21 cellular contexts compared by ENCODE assay signal in the genomic region with DNA sequence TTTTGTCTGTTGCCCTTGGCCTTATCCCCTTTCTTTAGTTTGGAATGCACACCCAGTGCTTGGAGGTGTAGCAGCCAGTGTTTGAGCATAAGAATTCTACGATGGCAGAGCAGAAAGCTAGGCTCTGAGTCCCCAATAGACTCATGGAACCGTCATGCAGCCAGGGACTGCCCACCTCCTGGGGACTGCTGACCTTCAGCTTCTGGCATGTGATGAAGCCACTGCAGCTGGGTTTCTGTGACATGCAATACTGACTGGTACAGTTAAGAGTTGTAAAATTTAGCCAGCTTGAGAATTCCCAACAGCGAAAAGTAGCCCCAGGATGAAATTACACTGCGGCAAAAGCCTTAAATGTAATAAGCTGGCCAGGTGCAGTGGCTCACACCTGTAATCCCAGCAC. TPM values are rescaled to one million over a fixed set of nuclear protein-coding genes. Genes with fewer than 3 reads are reported as not detected.
DNase-seq lines count a peak whose midpoint lies in the region; ATAC-seq and TF ChIP-seq lines count a peak whose summit lies in the region.
"Had no signal": no experiment of that assay in that cellular context is flagged by ENCODE, and none has a peak within 500 bp of the region (broad histone marks: within the 10 kb centered on the region; RNA-seq: fewer than 3 reads in every experiment).

No MANE protein-coding gene starts in this region.

- H2BK120ac ChIP-seq in IMR-90 (ENCODE audit: low read depth, low read length): no peak overlapping the region

- 71% methylated on average over 4 of the region's 4 CpGs; no CpG with 5 or more reads in 1 of the 2 experiments for WGBS in IMR-90 (ENCODE audit: extremely low coverage in 2 of 2, insufficient read length in 1 of 2), 2 experiments
- WGBS in body of pancreas, 2 donors: 44 to 54% methylated on average over 4 of the region's 4 CpGs

- H4K20me1 ChIP-seq in IMR-90 (ENCODE audit: insufficient read depth, low read length): peaks cover 3% of the 10 kb centered on the region

- TF ChIP-seq CTCF in IMR-90 (conservative IDR thresholded peaks at IDR 0.05; ENCODE audit: low read depth, low read length) (no peak), body of pancreas (IDR thresholded peaks at IDR 0.05) (no peak)

- H3K36me3 ChIP-seq in IMR-90 (ENCODE audit: control insufficient read depth, insufficient read depth, low read length): no peaks in the 10 kb centered on the region
- no peaks in the 10 kb centered on the region for H3K36me3 ChIP-seq in body of pancreas (replicated peaks in 1 of 2; ENCODE audit: insufficient read depth in 1 of 2, low read depth in 2 of 2)
- H3K36me3 ChIP-seq: ascending aorta, vagina had no signal

- H3K4me3 ChIP-seq in IMR-90 (ENCODE audit: insufficient read depth, low read depth, low read length) (no peak overlapping the region), body of pancreas (no peak overlapping the region)
- H3K4me3 ChIP-seq: ascending aorta, vagina had no signal

- 0 out of 3 replicates have a peak overlapping the region, but pooled peaks have one; percentile 32 for H2BK15ac ChIP-seq in IMR-90 (ENCODE audit: low read depth, low read length)

- 0 out of 2 replicates have a peak overlapping the region, but pooled peaks have one; percentile 6 for H3K14ac ChIP-seq in IMR-90 (replicated peaks; ENCODE audit: low read depth, low read length)

- H3K18ac ChIP-seq in IMR-90 (ENCODE audit: low read depth, low read length): no peak overlapping the region

- H2AFZ ChIP-seq in IMR-90 (replicated peaks; ENCODE audit: low read length, poor library complexity): peak overlapping the region; percentile 60

- H3K27ac ChIP-seq in IMR-90 (ENCODE audit: insufficient read depth, low read length) (no peak overlapping the region), body of pancreas (peak overlapping the region in 1 of 4 donors; percentile 27)
- H3K27ac ChIP-seq: ascending aorta, foreskin keratinocyte, vagina had no signal

- no peak overlapping the region for H3K23ac ChIP-seq in IMR-90 (ENCODE audit: low read depth, low read length)

- H2AK9ac ChIP-seq in IMR-90 (replicated peaks; ENCODE audit: low read depth, low read length, poor library complexity): no peak overlapping the region

- intact Hi-C loops in IMR-90 (cut with micrococcal nuclease) (no loop called here), body of pancreas (cut with DNase I) (loop anchor here (5.0 to 10.0 kb wide), 2 partner anchors 49 to 54 kb away; no protein-coding TSS in a partner anchor)

- H3K4me2 ChIP-seq in IMR-90 (ENCODE audit: low read depth, low read length): no peak overlapping the region

- peaks cover 15% of the 10 kb centered on the region for H3K4me1 ChIP-seq in IMR-90 (ENCODE audit: control insufficient read depth, insufficient read depth, low read length)
- peaks cover 4% of the 10 kb centered on the region for H3K4me1 ChIP-seq in body of pancreas

- CTCF ChIA-PET in IMR-90 (lab: Yijun Ruan, JAX): interaction anchor here (1.5 kb wide), 1 partner anchor 8 kb away, joined by 5 read pairs; the partner anchor contains the start of gene MAP3K14

- POLR2A ChIA-PET in IMR-90 (lab: Charles Lee; ENCODE audit: unreplicated experiment): interaction anchor here (1.5 kb wide), 1 partner anchor 8 kb away, joined by 3 read pairs; no protein-coding TSS in a partner anchor

- no peak overlapping the region for H3K56ac ChIP-seq in IMR-90 (ENCODE audit: extremely low read depth, insufficient read depth, low read length)

- H3K9me3 ChIP-seq in IMR-90 (ENCODE audit: control insufficient read depth, insufficient read depth, low read length) (no peaks in the 10 kb centered on the region), body of pancreas (no peaks in the 10 kb centered on the region)
- H3K9me3 ChIP-seq: ascending aorta, vagina had no signal

- TF ChIP-seq POLR2A in IMR-90 (IDR thresholded peaks at IDR 0.05; ENCODE audit: low read depth, low read length) (no peak), body of pancreas (IDR thresholded peaks at IDR 0.05) (no peak)

- H2BK5ac ChIP-seq in IMR-90 (ENCODE audit: low read depth, low read length, poor library complexity, severe bottlenecking): no peak overlapping the region

- dilution Hi-C loops in IMR-90 (cut with HindIII; ENCODE audit: low sequenced_read_pairs, unreplicated experiment): no loop called here

- no peak overlapping the region for H2AK5ac ChIP-seq in IMR-90 (ENCODE audit: low read depth, low read length)

- H3K9ac ChIP-seq in IMR-90 (ENCODE audit: low read depth, low read length): no peak overlapping the region

- H3K4ac ChIP-seq in IMR-90 (ENCODE audit: low read depth, low read length): 0 out of 2 replicates have a peak overlapping the region, but pooled peaks have one; percentile 16

- no peak for ATAC-seq in IMR-90 (ENCODE audit: low read depth)
- peak; percentile 41 for ATAC-seq in body of pancreas
- ATAC-seq: activated CD8-positive, alpha-beta T cell treated with anti-CD3 and anti-CD28 coated beads for 36 hours; foreskin keratinocyte; naive thymus-derived CD4-positive, alpha-beta T cell; SK-N-SH treated with all-trans-retinoic acid at 6 μM for 48 hours had no signal

- no peak overlapping the region for H4K5ac ChIP-seq in IMR-90 (ENCODE audit: low read depth, low read length)

- 0 out of 2 replicates have a peak overlapping the region, but pooled peaks have one; percentile 20 for H4K91ac ChIP-seq in IMR-90 (ENCODE audit: insufficient read depth, low read depth, low read length)

- H4K8ac ChIP-seq in IMR-90 (ENCODE audit: low read depth in 2 of 2, low read length in 2 of 2): no peak overlapping the region

- in situ Hi-C loops in IMR-90 (cut with MboI; ENCODE audit: low sequenced_read_pairs): no loop called here

- TF ChIP-seq RAD21 in IMR-90 (IDR thresholded peaks at IDR 0.05; ENCODE audit: low read length): no peak

- H2BK20ac ChIP-seq in IMR-90 (ENCODE audit: low read depth, low read length): no peak overlapping the region

- no TSS peak for BruUV-seq in IMR-90 (replicated peaks; lab: Mats Ljungman, UMichigan)

- H3K27me3 ChIP-seq in IMR-90 (ENCODE audit: control insufficient read depth, insufficient read depth, low read length) (no peaks in the 10 kb centered on the region), body of pancreas (no peaks in the 10 kb centered on the region)
- H3K27me3 ChIP-seq: ascending aorta, foreskin keratinocyte, vagina had no signal

- peak; percentile 43 for DNase-seq in AG20443 (ENCODE audit: low spot score)
- DNase-seq in IMR-90: no peak
- DNase-seq in body of pancreas: peak in 1 of 4 donors; percentile 23
- peak; percentile 28 for DNase-seq in mesenteric fat pad (ENCODE audit: low spot score)
- no peak for DNase-seq in SIG-M5 (lab: John Stamatoyannopoulos, UW)
- no peak for DNase-seq in HuH-7 (ENCODE audit: low spot score)
- DNase-seq in glomerular visceral epithelial cell (ENCODE audit: extremely low spot score): no peak
- no peak for DNase-seq in stimulated activated CD4-positive, alpha-beta T cell treated with anti-CD3 and anti-CD28 coated beads, Interleukin-4, amount 100 ng/mL, for 1 hour
- DNase-seq: activated CD4-positive, CD25-positive, alpha-beta regulatory T cell; activated CD8-positive, alpha-beta T cell treated with anti-CD3 and anti-CD28 coated beads for 36 hours; activated naive CD4-positive, alpha-beta T cell treated with anti-CD3 and anti-CD28 coated beads for 36 hours; activated T-cell treated with anti-CD3 and anti-CD28 coated beads, Interleukin-2, amount 50 U/mL, for 1 hour; foreskin keratinocyte; HCEC 1CT; KBM-7; naive thymus-derived CD4-positive, alpha-beta T cell; NCI-H146; NCI-H510A treated with DMSO at 0.1 percent for 48 hours had no signal

- no peaks in the 10 kb centered on the region for H3K79me1 ChIP-seq in IMR-90 (ENCODE audit: low read depth in 1 of 2, low read length in 2 of 2)

- peaks cover 14% of the 10 kb centered on the region; the same call in 1 of the 2 replicates for H3K9me1 ChIP-seq in IMR-90 (ENCODE audit: insufficient read depth, low read length)

TF ChIP-seq in IMR-90, 13 proteins besides CTCF, POLR2A, EP300 and RAD21 (continues in another document):
- TF ChIP-seq NFE2L2 (IDR thresholded peaks at IDR 0.05; ENCODE audit: low read depth, low read length): no peak
- TF ChIP-seq MAFK (IDR thresholded peaks at IDR 0.05; ENCODE audit: low read depth, low read length): no peak
- no peak for TF ChIP-seq RCOR1 (IDR thresholded peaks at IDR 0.05; ENCODE audit: insufficient replicate concordance, low read length)
- no peak for TF ChIP-seq CHD1 (IDR thresholded peaks at IDR 0.05; ENCODE audit: low read depth, low read length)
- TF ChIP-seq FOS (IDR thresholded peaks at IDR 0.05; ENCODE audit: low read depth, low read length): no peak
- no peak for TF ChIP-seq SMC3 (IDR thresholded peaks at IDR 0.05; ENCODE audit: low read depth, low read length)
- no peak for TF ChIP-seq MXI1 (IDR thresholded peaks at IDR 0.05; ENCODE audit: borderline replicate concordance, low read depth, low read length)
- no peak for TF ChIP-seq CEBPB (IDR thresholded peaks at IDR 0.05; ENCODE audit: low read depth, low read length)
- no peak for TF ChIP-seq USF2 (IDR thresholded peaks at IDR 0.05; ENCODE audit: low read depth, low read length)
- no peak for TF ChIP-seq ELK1 (IDR thresholded peaks at IDR 0.05; ENCODE audit: borderline replicate concordance, low read depth, low read length)
- no peak for TF ChIP-seq MAZ (IDR thresholded peaks at IDR 0.05; ENCODE audit: borderline replicate concordance, low read depth, low read length)
- no peak for TF ChIP-seq BHLHE40 (IDR thresholded peaks at IDR 0.05; ENCODE audit: low read depth, low read length)

RNA-seq across cellular contexts. Expression of gene MAP3K14, which starts 9.0 kb away (rescaled TPM):
- total RNA-seq in IMR-90 (2012; rRNA removed) (3.6 and 4.1 TPM in 2 replicates), body of pancreas (1 to 10 TPM; 6.5 to 9.9 TPM), mesenteric fat pad (8.7 TPM)
- 19.9 and 21.7 TPM in 2 replicates for polyA plus RNA-seq in IMR-90 (2012; rRNA removed)
- 11.1 and 15.2 TPM in 2 replicates for polyA plus RNA-seq in IMR-90 (2012; cell fraction: cytosol; rRNA removed)
- 52.0 and 95.3 TPM in 2 replicates for polyA plus RNA-seq in IMR-90 (2012; cell fraction: nucleus; rRNA removed; ENCODE audit: low replicate concordance)

Comparison
In these comparisons a context has a peak if more than half of its experiments do, and no peak if none do; other contexts are left out.
1. DNase-seq: peak in AG20443 (single experiment) and mesenteric fat pad (single experiment); none in IMR-90 (single experiment), SIG-M5 (single experiment), HuH-7 (single experiment), glomerular visceral epithelial cell (single experiment) and stimulated activated CD4-positive, alpha-beta T cell treated with anti-CD3 and anti-CD28 coated beads, Interleukin-4, amount 100 ng/mL, for 1 hour (single experiment).